14 cellular contexts compared by ENCODE assay signal in genomic region chr22:50289942-50290630, GRCh38. TPM values are rescaled to one million over a fixed set of nuclear protein-coding genes. Genes with fewer than 3 reads are reported as not detected.
DNase-seq lines count a peak whose midpoint lies in the region; ATAC-seq, FAIRE-seq and TF ChIP-seq lines count a peak whose summit lies in the region.
"Had no signal": no experiment of that assay in that cellular context is flagged by ENCODE, and none has a peak within 500 bp of the region (broad histone marks: within the 10 kb centered on the region; RNA-seq: fewer than 3 reads in every experiment).

No MANE protein-coding gene starts in this region.

- no peak overlapping the region for H3K4me2 ChIP-seq in endothelial cell of umbilical vein (ENCODE audit: insufficient read depth, low read length)

- no peak overlapping the region for H3K27ac ChIP-seq in endothelial cell of umbilical vein (ENCODE audit: insufficient read depth, low read depth, low read length)
- H3K27ac ChIP-seq in lower lobe of right lung, result no peak overlapping the region
- H3K27ac ChIP-seq: 22Rv1, Peyer's patch had no signal

- H4K20me1 ChIP-seq in endothelial cell of umbilical vein (replicated peaks; ENCODE audit: control insufficient read depth, extremely low read depth, insufficient read depth, low read length), result no peaks in the 10 kb centered on the region

- H3K9me3 ChIP-seq in endothelial cell of umbilical vein (replicated peaks; ENCODE audit: control insufficient read depth, insufficient read depth, low read length) (no peaks in the 10 kb centered on the region), lower lobe of right lung (no peaks in the 10 kb centered on the region)
- H3K9me3 ChIP-seq: Peyer's patch had no signal

- CTCF ChIA-PET in endothelial cell of umbilical vein (lab: Charles Lee), result interaction anchor here (1.3 to 5.8 kb wide), 2 partner anchors 14 to 37 kb away, joined by 4 to 29 read pairs; partner anchors contain the start of gene DENND6B

- POLR2A ChIA-PET in endothelial cell of umbilical vein (lab: Charles Lee), result no interaction called here

- H3K4me3 ChIP-seq in endothelial cell of umbilical vein (replicated peaks in 1 of 3; ENCODE audit: insufficient read depth in 1 of 3, low read depth in 1 of 3, low read length in 3 of 3), result no peak overlapping the region
- no peak overlapping the region for H3K4me3 ChIP-seq in lower lobe of right lung
- H3K4me3 ChIP-seq: K562, Peyer's patch had no signal

- H3K79me2 ChIP-seq in endothelial cell of umbilical vein (ENCODE audit: control insufficient read depth, insufficient read depth, low read length), result peaks cover 54% of the 10 kb centered on the region

- ATAC-seq in lower lobe of right lung, result no peak
- ATAC-seq: K562 had no signal

- no peaks in the 10 kb centered on the region for H3K9me1 ChIP-seq in endothelial cell of umbilical vein (replicated peaks; ENCODE audit: control insufficient read depth, extremely low read depth, insufficient read depth, low read length)

- no peak for FAIRE-seq in endothelial cell of umbilical vein (lab: Jason Lieb, UNC)
- FAIRE-seq: GM12891, HTR-8/SVneo, K562 had no signal

- H2AFZ ChIP-seq in endothelial cell of umbilical vein (ENCODE audit: low read depth, low read length), result no peak overlapping the region

- peaks cover 12 to 58% of the 10 kb centered on the region in 2 experiments for H3K36me3 ChIP-seq in endothelial cell of umbilical vein (ENCODE audit: control insufficient read depth in 2 of 2, extremely low read depth in 1 of 2, insufficient read depth in 2 of 2, low read length in 2 of 2)
- H3K36me3 ChIP-seq in lower lobe of right lung, result peaks cover 61% of the 10 kb centered on the region

- dilution Hi-C loops in endothelial cell of umbilical vein (cut with MboI; ENCODE audit: extremely low pct_ligation_motif_present, low sequenced_read_pairs), result no loop called here

- TF ChIP-seq POLR2A in endothelial cell of umbilical vein (IDR thresholded peaks at IDR 0.05; ENCODE audit: low read depth, low read length), result no peak

- no peak overlapping the region for H3K9ac ChIP-seq in endothelial cell of umbilical vein (replicated peaks; ENCODE audit: extremely low read depth, insufficient read depth, low read length)

- no peaks in the 10 kb centered on the region for H3K27me3 ChIP-seq in endothelial cell of umbilical vein (ENCODE audit: control insufficient read depth in 2 of 2, insufficient read depth in 2 of 2, low read length in 2 of 2)
- H3K27me3 ChIP-seq in lower lobe of right lung (ENCODE audit: low read depth), result no peaks in the 10 kb centered on the region
- H3K27me3 ChIP-seq: Peyer's patch had no signal

- peaks cover 20% of the 10 kb centered on the region for H3K4me1 ChIP-seq in endothelial cell of umbilical vein (ENCODE audit: control insufficient read depth, extremely low read depth, insufficient read depth, low read length)
- peaks cover 45% of the 10 kb centered on the region for H3K4me1 ChIP-seq in lower lobe of right lung

- intact Hi-C loops in endothelial cell of umbilical vein (cut with micrococcal nuclease), result loop anchor here (5.0 kb wide), 1 partner anchor 52 kb away; the partner anchor contains the start of gene PPP6R2
- intact Hi-C loops in lower lobe of right lung (cut with DNase I), result no loop called here

- DNase-seq in DMS53 (lab: John Stamatoyannopoulos, UW), result peak; percentile 85
- no peak for DNase-seq in DMS53 treated with DMSO at 0.1 percent for 48 hours (lab: John Stamatoyannopoulos, UW; ENCODE audit: unreplicated experiment)
- DNase-seq in NCI-H510A treated with DMSO at 0.1 percent for 48 hours (lab: John Stamatoyannopoulos, UW), result peak; percentile 47
- no peak for DNase-seq in endothelial cell of umbilical vein (ENCODE audit: low read depth, low spot score)
- no peak for DNase-seq in cerebellar nuclear complex (lab: John Stamatoyannopoulos, UW)
- DNase-seq in lower lobe of right lung, result no peak
- DNase-seq: C1 segment of cervical spinal cord, NCI-H2227 treated with DMSO at 0.1 percent for 48 hours, Peyer's patch, SW 1271 had no signal

- TSS peak; percentile 58 for BruUV-seq in endothelial cell of umbilical vein (replicated peaks; lab: Mats Ljungman, UMichigan)

- no peak for TF ChIP-seq CTCF in endothelial cell of umbilical vein (IDR thresholded peaks at IDR 0.05; ENCODE audit: extremely low read depth in 1 of 2, insufficient read depth in 1 of 2, low read depth in 1 of 2, low read length in 2 of 2)
- no peak for TF ChIP-seq CTCF in lower lobe of right lung (IDR thresholded peaks at IDR 0.05)

TF ChIP-seq in endothelial cell of umbilical vein, 7 proteins besides CTCF, POLR2A, EP300 and RAD21:
- TF ChIP-seq GATA2 (IDR thresholded peaks at IDR 0.05; ENCODE audit: insufficient read depth, insufficient read length, low read depth, low read length), result no peak
- TF ChIP-seq POLR2AphosphoS5 (IDR thresholded peaks at IDR 0.05; ENCODE audit: insufficient read depth, low read depth, low read length), result no peak
- TF ChIP-seq EZH2 (IDR thresholded peaks at IDR 0.05; ENCODE audit: borderline replicate concordance, low read depth, low read length, severe bottlenecking), result no peak
- TF ChIP-seq FOS (IDR thresholded peaks at IDR 0.05; ENCODE audit: borderline replicate concordance, insufficient read depth, low read length), result no peak
- no peak for TF ChIP-seq MAX (IDR thresholded peaks at IDR 0.05; ENCODE audit: insufficient read depth, insufficient read length)
- TF ChIP-seq JUN (IDR thresholded peaks at IDR 0.05; ENCODE audit: borderline replicate concordance, insufficient read depth, insufficient read length, low read depth), result no peak
- no peak for TF ChIP-seq MYC (IDR thresholded peaks at IDR 0.05; ENCODE audit: low read depth, low read length)

RNA-seq across cellular contexts. Expression of gene PLXNB2, which starts 17.4 kb away (rescaled TPM):
- total RNA-seq in endothelial cell of umbilical vein, result 134 and 139 TPM in 2 replicates
- polyA plus RNA-seq in endothelial cell of umbilical vein, result 82.3 and 113 TPM in 2 replicates
- polyA plus RNA-seq in endothelial cell of umbilical vein (2011; cell fraction: cytosol; rRNA removed), result 57.8 and 72.6 TPM in 2 replicates
- polyA plus RNA-seq in endothelial cell of umbilical vein (2011; cell fraction: nucleus; rRNA removed), result 283 and 338 TPM in 2 replicates
- polyA plus RNA-seq in endothelial cell of umbilical vein (2012), result 73.1 and 80.0 TPM in 2 replicates
- 117 TPM in 2 replicates for polyA minus RNA-seq in endothelial cell of umbilical vein
- 56.3 TPM for polyA minus RNA-seq in endothelial cell of umbilical vein (2011; cell fraction: cytosol; rRNA and poly(A)+ RNA removed)
- polyA minus RNA-seq in endothelial cell of umbilical vein (2011; cell fraction: nucleus; rRNA and poly(A)+ RNA removed), result 65.3 and 136 TPM in 2 replicates
- total RNA-seq in lower lobe of right lung, result 256 TPM

RNA-seq across cellular contexts. Expression of gene MAPK11, which starts 19.9 kb away (rescaled TPM):
- total RNA-seq in endothelial cell of umbilical vein (26.3 and 29.4 TPM in 2 replicates), lower lobe of right lung (13.1 TPM)
- polyA plus RNA-seq in endothelial cell of umbilical vein, result 22.8 and 30.2 TPM in 2 replicates
- 13.7 and 19.8 TPM in 2 replicates for polyA plus RNA-seq in endothelial cell of umbilical vein (2011; cell fraction: cytosol; rRNA removed)
- polyA plus RNA-seq in endothelial cell of umbilical vein (2011; cell fraction: nucleus; rRNA removed), result 47.9 and 63.7 TPM in 2 replicates
- polyA plus RNA-seq in endothelial cell of umbilical vein (2012), result 19.7 and 28.3 TPM in 2 replicates
- 17.9 and 22.1 TPM in 2 replicates for polyA minus RNA-seq in endothelial cell of umbilical vein
- polyA minus RNA-seq in endothelial cell of umbilical vein (2011; cell fraction: cytosol; rRNA and poly(A)+ RNA removed), result 0.51 TPM
- 11.3 and 17.4 TPM in 2 replicates for polyA minus RNA-seq in endothelial cell of umbilical vein (2011; cell fraction: nucleus; rRNA and poly(A)+ RNA removed)

RNA-seq across cellular contexts. Expression of gene MAPK12, which starts 28.6 kb away (rescaled TPM):
- 67.9 and 72.3 TPM in 2 replicates for total RNA-seq in endothelial cell of umbilical vein
- 86.8 and 90.2 TPM in 2 replicates for polyA plus RNA-seq in endothelial cell of umbilical vein
- polyA plus RNA-seq in endothelial cell of umbilical vein (2011; cell fraction: cytosol; rRNA removed), result 50.3 and 67.5 TPM in 2 replicates
- polyA plus RNA-seq in endothelial cell of umbilical vein (2011; cell fraction: nucleus; rRNA removed), result 241 and 284 TPM in 2 replicates
- polyA plus RNA-seq in endothelial cell of umbilical vein (2012), result 46.0 and 62.2 TPM in 2 replicates
- polyA minus RNA-seq in endothelial cell of umbilical vein, result 51.9 and 76.1 TPM in 2 replicates
- polyA minus RNA-seq in endothelial cell of umbilical vein (2011; cell fraction: cytosol; rRNA and poly(A)+ RNA removed), result 9.8 TPM
- polyA minus RNA-seq in endothelial cell of umbilical vein (2011; cell fraction: nucleus; rRNA and poly(A)+ RNA removed), result 48.7 and 88.7 TPM in 2 replicates
- 11.9 TPM for total RNA-seq in lower lobe of right lung

RNA-seq across cellular contexts. Expression of gene DENND6B, which starts 36.7 kb away (rescaled TPM):
- total RNA-seq in endothelial cell of umbilical vein, result 2.9 and 5.9 TPM in 2 replicates
- polyA plus RNA-seq in endothelial cell of umbilical vein, result 4.1 and 6.5 TPM in 2 replicates
- 1.4 and 2.5 TPM in 2 replicates for polyA plus RNA-seq in endothelial cell of umbilical vein (2011; cell fraction: cytosol; rRNA removed)
- 12.9 and 20.9 TPM in 2 replicates for polyA plus RNA-seq in endothelial cell of umbilical vein (2011; cell fraction: nucleus; rRNA removed)
- 1.6 and 2.6 TPM in 2 replicates for polyA plus RNA-seq in endothelial cell of umbilical vein (2012)
- 1.7 and 2.1 TPM in 2 replicates for polyA minus RNA-seq in endothelial cell of umbilical vein
- 0.51 TPM for polyA minus RNA-seq in endothelial cell of umbilical vein (2011; cell fraction: cytosol; rRNA and poly(A)+ RNA removed)
- polyA minus RNA-seq in endothelial cell of umbilical vein (2011; cell fraction: nucleus; rRNA and poly(A)+ RNA removed), result 1.4 and 3.3 TPM in 2 replicates
- total RNA-seq in lower lobe of right lung, result 14.4 TPM

RNA-seq across cellular contexts. Expression of gene HDAC10, which starts 39.0 kb away (rescaled TPM):
- total RNA-seq in endothelial cell of umbilical vein (42.4 and 47.0 TPM in 2 replicates), lower lobe of right lung (47.9 TPM)
- polyA plus RNA-seq in endothelial cell of umbilical vein, result 32.6 and 38.3 TPM in 2 replicates
- 5.5 and 8.8 TPM in 2 replicates for polyA plus RNA-seq in endothelial cell of umbilical vein (2011; cell fraction: cytosol; rRNA removed)
- polyA plus RNA-seq in endothelial cell of umbilical vein (2011; cell fraction: nucleus; rRNA removed), result 193 and 224 TPM in 2 replicates
- polyA plus RNA-seq in endothelial cell of umbilical vein (2012), result 22.9 and 34.1 TPM in 2 replicates
- 15.7 and 19.6 TPM in 2 replicates for polyA minus RNA-seq in endothelial cell of umbilical vein
- polyA minus RNA-seq in endothelial cell of umbilical vein (2011; cell fraction: cytosol; rRNA and poly(A)+ RNA removed), result 5.1 TPM
- polyA minus RNA-seq in endothelial cell of umbilical vein (2011; cell fraction: nucleus; rRNA and poly(A)+ RNA removed), result 30.4 and 61.3 TPM in 2 replicates

Comparison
In these comparisons a context has a peak if more than half of its experiments do, and no peak if none do; other contexts are left out.
1. DNase-seq: peak in DMS53 (single experiment) and NCI-H510A treated with DMSO at 0.1 percent for 48 hours (single experiment); none in DMS53 treated with DMSO at 0.1 percent for 48 hours (single experiment), endothelial cell of umbilical vein (single experiment), cerebellar nuclear complex (0 of 2) and lower lobe of right lung (single experiment).